In genomic region chr2:95109260-95109659, GRCh38 we compare ENCODE assay signal across 26 cellular contexts.
"Had no signal": no experiment of that assay in that cellular context is flagged by ENCODE, and none has a peak within 500 bp of the region (broad histone marks: within the 10 kb centered on the region; RNA-seq: fewer than 3 reads in every experiment).

No MANE protein-coding gene starts in this region.

- DNase-seq: activated CD4-positive, alpha-beta T cell treated with anti-CD3 and anti-CD28 coated beads, Interleukin-2, amount 10 ng/mL, durations not matched to agents 24 days and 14 days; activated CD4-positive, alpha-beta T cell treated with anti-CD3 and anti-CD28 coated beads, Interleukin-2, amount 50 U/mL, for 4 hours; activated CD8-positive, alpha-beta T cell treated with anti-CD3 and anti-CD28 coated beads for 36 hours; activated effector memory CD4-positive, alpha-beta T cell treated with anti-CD3 and anti-CD28 coated beads, Interleukin-2, amount 50 U/mL, for 16 hours; activated naive CD4-positive, alpha-beta T cell treated with Interleukin-2 at 50 U/mL for 16 hours; activated naive CD8-positive, alpha-beta T cell treated with anti-CD3 and anti-CD28 coated beads, Interleukin-2, amount 10 ng/mL, durations not matched to agents 7 days and 5 days; activated T-cell treated with anti-CD3 and anti-CD28 coated beads, Interleukin-2, amount 50 U/mL, for 1 hour; activated T-cell treated with anti-CD3 and anti-CD28 coated beads, Interleukin-2, amount 50 U/mL, for 72 hours; MM.1S; MV-4-11; NCI-H1092; NCI-H1436 treated with DMSO at 0.1 percent for 48 hours; NCI-H1694 treated with DMSO at 0.1 percent for 48 hours; NCI-H2029; NCI-H345; NCI-H510A; NCI-H526; NCI-H748 treated with DMSO at 0.1 percent for 48 hours; NK-92 treated with Interleukin-12 subunit alpha and Interleukin-12 subunit beta, amount 100 ng/mL, for 24 hours; PC-3; Peyer's patch; RPMI8226; SJCRH30; T1000; WERI-Rb-1 had no signal

- ATAC-seq: activated CD8-positive, alpha-beta T cell treated with anti-CD3 and anti-CD28 coated beads for 36 hours; activated T-cell treated with anti-CD3 and anti-CD28 coated beads, Interleukin-2, amount 50 U/mL, for 72 hours; activated T-helper 17 cell treated with anti-CD3 and anti-CD28 coated beads, Interleukin-2, amount 50 U/mL, for 72 hours; PC-3 had no signal
